ENCODE assay signal across 23 cellular contexts in genomic region chr1:234776256-234776874, GRCh38.
DNase-seq lines count a peak whose midpoint lies in the region; ATAC-seq and TF ChIP-seq lines count a peak whose summit lies in the region.
"Had no signal": no experiment of that assay in that cellular context is flagged by ENCODE, and none has a peak within 500 bp of the region (broad histone marks: within the 10 kb centered on the region; RNA-seq: fewer than 3 reads in every experiment).

No MANE protein-coding gene starts in this region.

- WGBS in esophagus squamous epithelium, 2 donors, result 86 to 87% methylated on average over 12 of the region's 12 CpGs

- H3K27ac ChIP-seq in AG04450 (ENCODE audit: low read depth, low read length) (peak overlapping the region; percentile 3), WERI-Rb-1 (no peak overlapping the region), esophagus squamous epithelium (no peak overlapping the region)
- no peak overlapping the region for H3K27ac ChIP-seq in CD8-positive, alpha-beta T cell (ENCODE audit: low read depth, low read length)
- H3K27ac ChIP-seq: neural progenitor cell, tibial artery had no signal

- H3K9me3 Mint-ChIP-seq in CD8-positive, alpha-beta T cell, result no peaks in the 10 kb centered on the region

- H3K4me3 ChIP-seq in AG04450 (ENCODE audit: low read depth, low read length) (no peak overlapping the region), WERI-Rb-1 (ENCODE audit: low read depth, low read length) (no peak overlapping the region), esophagus squamous epithelium (no peak overlapping the region)
- H3K4me3 ChIP-seq in CD8-positive, alpha-beta T cell (ENCODE audit: low read depth, low read length), result no peak overlapping the region
- H3K4me3 ChIP-seq: neural progenitor cell, tibial artery had no signal

- peaks cover 0 to 15% (median 12%) of the 10 kb centered on the region in 3 donors for H3K4me1 ChIP-seq in esophagus squamous epithelium
- peaks cover 35% of the 10 kb centered on the region for H3K4me1 ChIP-seq in CD8-positive, alpha-beta T cell (ENCODE audit: insufficient read depth, low read length)

- H3K36me3 Mint-ChIP-seq in CD8-positive, alpha-beta T cell, result no peaks in the 10 kb centered on the region
- H3K36me3 Mint-ChIP-seq: neural progenitor cell had no signal

- H3K27ac Mint-ChIP-seq in CD8-positive, alpha-beta T cell, result no peak overlapping the region
- H3K27ac Mint-ChIP-seq: activated CD4-positive, alpha-beta T cell treated with anti-CD3 and anti-CD28 coated beads, Interleukin-2, amount 10 ng/mL, durations not matched to agents 7 days and 5 days; activated naive CD4-positive, alpha-beta T cell treated with anti-CD3 and anti-CD28 coated beads for 36 hours; neural progenitor cell; stimulated activated memory B cell treated with anti-CD40 and anti-IgM and Interleukin-4, amounts not matched to agents 10 μg/mL and 1 μg/mL and 100 μg/mL, for 72 hours had no signal

- no peak for ATAC-seq in left colon
- ATAC-seq in CD8-positive, alpha-beta T cell, result no peak
- ATAC-seq: esophagus mucosa; stimulated activated memory B cell treated with anti-CD40 and anti-IgM and Interleukin-4, amounts not matched to agents 10 μg/mL and 1 μg/mL and 100 μg/mL, for 72 hours had no signal

- peaks cover 23% of the 10 kb centered on the region for H3K9me3 ChIP-seq in AG04450 (ENCODE audit: control insufficient read depth, insufficient read depth, low read length)
- peaks cover 4% of the 10 kb centered on the region for H3K9me3 ChIP-seq in WERI-Rb-1 (ENCODE audit: severe bottlenecking)
- H3K9me3 ChIP-seq in esophagus squamous epithelium, result no peaks in the 10 kb centered on the region
- H3K9me3 ChIP-seq in CD8-positive, alpha-beta T cell (ENCODE audit: low read length), result no peaks in the 10 kb centered on the region
- H3K9me3 ChIP-seq: Caco-2, tibial artery had no signal

- CTCF ChIA-PET in AG04450 (lab: Charles Lee), result no interaction called here
- CTCF ChIA-PET in CD8-positive, alpha-beta T cell (lab: Charles Lee), result interaction anchor here (1.0 to 2.2 kb wide), 3 partner anchors 18 to 307 kb away, joined by 3 to 5 read pairs (median 3); no protein-coding TSS in a partner anchor

- no peak for TF ChIP-seq POLR2A in esophagus squamous epithelium (IDR thresholded peaks at IDR 0.05)

- no peaks in the 10 kb centered on the region for H3K27me3 Mint-ChIP-seq in CD8-positive, alpha-beta T cell (ENCODE audit: low read depth)
- H3K27me3 Mint-ChIP-seq: activated CD4-positive, alpha-beta T cell treated with anti-CD3 and anti-CD28 coated beads, Interleukin-2, amount 10 ng/mL, durations not matched to agents 7 days and 5 days; stimulated activated memory B cell treated with anti-CD40 and anti-IgM and Interleukin-4, amounts not matched to agents 10 μg/mL and 1 μg/mL and 100 μg/mL, for 72 hours had no signal

- DNase-seq in AG04450 (ENCODE audit: low read depth, low spot score), result no peak
- DNase-seq in GM03348 (ENCODE audit: low spot score), result peak; percentile 13
- DNase-seq in WERI-Rb-1, result peak; percentile 19
- DNase-seq in mesenteric fat pad (ENCODE audit: low spot score), result peak; percentile 92
- no peak for DNase-seq in esophagus squamous epithelium (lab: John Stamatoyannopoulos, UW)
- DNase-seq in NCI-H226, result no peak
- no peak for DNase-seq in left colon
- no peak for DNase-seq in CD8-positive, alpha-beta T cell
- DNase-seq: activated CD4-positive, alpha-beta T cell treated with anti-CD3 and anti-CD28 coated beads, Interleukin-2, amount 10 ng/mL, durations not matched to agents 7 days and 5 days; activated T-cell treated with anti-CD3 and anti-CD28 coated beads for 4 hours; anterior cingulate cortex; Caco-2; central memory CD4-positive, alpha-beta T cell; EL; GOT3; NCI-H146; NCI-H2227 treated with DMSO at 0.1 percent for 48 hours; retina; tibial artery had no signal

- H3K27me3 ChIP-seq in AG04450 (ENCODE audit: control insufficient read depth, insufficient read depth, low read length) (peaks cover 28% of the 10 kb centered on the region), WERI-Rb-1 (ENCODE audit: insufficient read depth, low read depth, severe bottlenecking) (peaks cover 40% of the 10 kb centered on the region), esophagus squamous epithelium (peaks cover 0 to 51% (median 0%) of the 10 kb centered on the region in 4 donors)
- H3K27me3 ChIP-seq in CD8-positive, alpha-beta T cell (ENCODE audit: insufficient read depth, low read length), result no peaks in the 10 kb centered on the region

- POLR2A ChIA-PET in AG04450 (lab: Yijun Ruan, JAX), result no interaction called here
- POLR2A ChIA-PET in CD8-positive, alpha-beta T cell (lab: Charles Lee), result interaction anchor here (0.8 kb wide), 1 partner anchor 165 kb away, joined by 3 read pairs; no protein-coding TSS in a partner anchor

- H3K4me1 Mint-ChIP-seq in CD8-positive, alpha-beta T cell (ENCODE audit: low read depth), result peaks cover 16% of the 10 kb centered on the region

- intact Hi-C loops in esophagus squamous epithelium (cut with DNase I) (no loop called here), left colon (cut with DNase I, micrococcal nuclease) (no loop called here)
- intact Hi-C loops in CD8-positive, alpha-beta T cell (cut with DNase I, micrococcal nuclease), result loop anchor here in 1 of 2 experiments (10.0 kb wide), 1 partner anchor 1088 kb away; the partner anchor contains the start of gene LYST

- no peak for TF ChIP-seq CTCF in AG04450 (IDR thresholded peaks at IDR 0.05; ENCODE audit: low read depth, low read length)
- no peak for TF ChIP-seq CTCF in WERI-Rb-1 (IDR thresholded peaks at IDR 0.05; ENCODE audit: low read depth, low read length)
- TF ChIP-seq CTCF in esophagus squamous epithelium (IDR thresholded peaks at IDR 0.05), result no peak
- TF ChIP-seq CTCF in CD8-positive, alpha-beta T cell (IDR thresholded peaks at IDR 0.05), result no peak

- H3K36me3 ChIP-seq in WERI-Rb-1 (no peaks in the 10 kb centered on the region), esophagus squamous epithelium (no peaks in the 10 kb centered on the region)
- H3K36me3 ChIP-seq in CD8-positive, alpha-beta T cell (ENCODE audit: insufficient read depth, low read length), result no peaks in the 10 kb centered on the region
- H3K36me3 ChIP-seq: neural progenitor cell, tibial artery had no signal

- H3K4me3 Mint-ChIP-seq in CD8-positive, alpha-beta T cell, result no peak overlapping the region
- H3K4me3 Mint-ChIP-seq: activated CD4-positive, alpha-beta T cell treated with anti-CD3 and anti-CD28 coated beads, Interleukin-2, amount 10 ng/mL, durations not matched to agents 7 days and 5 days; activated naive CD4-positive, alpha-beta T cell treated with anti-CD3 and anti-CD28 coated beads for 36 hours; neural progenitor cell; stimulated activated memory B cell treated with anti-CD40 and anti-IgM and Interleukin-4, amounts not matched to agents 10 μg/mL and 1 μg/mL and 100 μg/mL, for 72 hours had no signal

Comparison
In these comparisons a context has a peak if more than half of its experiments do, and no peak if none do; other contexts are left out.
1. DNase-seq: peak in GM03348 (single experiment), WERI-Rb-1 (single experiment) and mesenteric fat pad (single experiment); none in AG04450 (single experiment), esophagus squamous epithelium (single experiment), NCI-H226 (single experiment), left colon (0 of 2) and CD8-positive, alpha-beta T cell (0 of 7).